Comparison of ENCODE assay signal across 12 cellular contexts in genomic region chrX:106707771-106708454, GRCh38. TPM values are rescaled to one million over a fixed set of nuclear protein-coding genes. Genes with fewer than 3 reads are reported as not detected.
DNase-seq lines count a peak whose midpoint lies in the region; ATAC-seq and TF ChIP-seq lines count a peak whose summit lies in the region.
"Had no signal": no experiment of that assay in that cellular context is flagged by ENCODE, and none has a peak within 500 bp of the region (broad histone marks: within the 10 kb centered on the region; RNA-seq: fewer than 3 reads in every experiment).

No MANE protein-coding gene starts in this region.

- H3K36me3 ChIP-seq in BJ (ENCODE audit: control insufficient read depth, insufficient read depth, low read length) (no peaks in the 10 kb centered on the region), mucosa of descending colon (ENCODE audit: low read depth) (no peaks in the 10 kb centered on the region)
- H3K36me3 ChIP-seq: esophagus muscularis mucosa, uterus had no signal

- no peaks in the 10 kb centered on the region for H3K27me3 ChIP-seq in BJ (ENCODE audit: control insufficient read depth, insufficient read depth, low read length)
- H3K27me3 ChIP-seq: uterus had no signal

- CTCF ChIA-PET in BJ (lab: Yijun Ruan, JAX): no interaction called here

- peak; percentile 74 for DNase-seq in BJ (ENCODE audit: low read depth)
- DNase-seq in HT1080 (ENCODE audit: low read depth): peak; percentile 92
- peak; percentile 0 for DNase-seq in cerebellar cortex (ENCODE audit: low spot score)
- DNase-seq in mucosa of descending colon: no peak
- DNase-seq in NCI-H82 (lab: John Stamatoyannopoulos, UW): no peak
- no peak for DNase-seq in islet precursor cell
- no peak for DNase-seq in NCI-H345 treated with DMSO at 0.1 percent for 48 hours (lab: John Stamatoyannopoulos, UW; ENCODE audit: unreplicated experiment)
- DNase-seq in NCI-H128 (lab: John Stamatoyannopoulos, UW; ENCODE audit: unreplicated experiment): no peak
- DNase-seq: NCI-H187 treated with DMSO at 0.1 percent for 48 hours, uterus had no signal

- H3K4me1 ChIP-seq in mucosa of descending colon (ENCODE audit: low read depth): no peaks in the 10 kb centered on the region
- H3K4me1 ChIP-seq: esophagus muscularis mucosa, uterus had no signal

- H3K4me3 ChIP-seq in BJ (ENCODE audit: low read depth, low read length) (no peak overlapping the region), mucosa of descending colon (no peak overlapping the region)
- H3K4me3 ChIP-seq: esophagus muscularis mucosa, uterus had no signal

- intact Hi-C loops in mucosa of descending colon (cut with DNase I, micrococcal nuclease): no loop called here

- H3K9me3 ChIP-seq in mucosa of descending colon: no peaks in the 10 kb centered on the region
- H3K9me3 ChIP-seq: esophagus muscularis mucosa, uterus had no signal

- POLR2A ChIA-PET in BJ (lab: Charles Lee): no interaction called here

- ATAC-seq in mucosa of descending colon: peak; percentile 21

- TF ChIP-seq CTCF in BJ (IDR thresholded peaks at IDR 0.05; ENCODE audit: insufficient read depth, low read depth, low read length) (no peak), mucosa of descending colon (IDR thresholded peaks at IDR 0.05) (no peak)

RNA-seq across cellular contexts. Expression of gene RNF128, which starts 18.6 kb away (rescaled TPM):
- 0.09 and 0.10 TPM in 2 replicates for polyA plus RNA-seq in BJ (2011; rRNA removed)
- 0.09 TPM in 1 of 2 replicates, not detected in the other for polyA minus RNA-seq in BJ (2011; rRNA and poly(A)+ RNA removed)
- 0.30 and 0.64 TPM in 2 replicates for total RNA-seq in HT1080 (2014; rRNA removed; shearing (Covaris generic))
- polyA plus RNA-seq in HT1080 (2015; cell fraction: cytosol; rRNA removed): 0.60 and 0.67 TPM in 2 replicates
- 1.2 and 1.3 TPM in 2 replicates for polyA plus RNA-seq in HT1080 (2015; cell fraction: nucleus; rRNA removed)
- total RNA-seq in mucosa of descending colon: 10 to 100 TPM; 13.5 to 51.5 (median 25.5) TPM
- total RNA-seq: T-helper 1 cell treated with Interleukin-12 subunit alpha and Interleukin-12 subunit beta and Interleukin-4 antibody, amounts not matched to agents 30 ng/mL and 1 ng/mL, for 36 hours had no signal

Comparison
In these comparisons a context has a peak if more than half of its experiments do, and no peak if none do; other contexts are left out.
1. DNase-seq: peak in BJ (single experiment), HT1080 (single experiment) and cerebellar cortex (single experiment); none in mucosa of descending colon (0 of 3), NCI-H82 (single experiment), islet precursor cell (single experiment), NCI-H345 treated with DMSO at 0.1 percent for 48 hours (single experiment) and NCI-H128 (single experiment).